Comparison of ENCODE assay signal across 1 cellular context in the genomic region with DNA sequence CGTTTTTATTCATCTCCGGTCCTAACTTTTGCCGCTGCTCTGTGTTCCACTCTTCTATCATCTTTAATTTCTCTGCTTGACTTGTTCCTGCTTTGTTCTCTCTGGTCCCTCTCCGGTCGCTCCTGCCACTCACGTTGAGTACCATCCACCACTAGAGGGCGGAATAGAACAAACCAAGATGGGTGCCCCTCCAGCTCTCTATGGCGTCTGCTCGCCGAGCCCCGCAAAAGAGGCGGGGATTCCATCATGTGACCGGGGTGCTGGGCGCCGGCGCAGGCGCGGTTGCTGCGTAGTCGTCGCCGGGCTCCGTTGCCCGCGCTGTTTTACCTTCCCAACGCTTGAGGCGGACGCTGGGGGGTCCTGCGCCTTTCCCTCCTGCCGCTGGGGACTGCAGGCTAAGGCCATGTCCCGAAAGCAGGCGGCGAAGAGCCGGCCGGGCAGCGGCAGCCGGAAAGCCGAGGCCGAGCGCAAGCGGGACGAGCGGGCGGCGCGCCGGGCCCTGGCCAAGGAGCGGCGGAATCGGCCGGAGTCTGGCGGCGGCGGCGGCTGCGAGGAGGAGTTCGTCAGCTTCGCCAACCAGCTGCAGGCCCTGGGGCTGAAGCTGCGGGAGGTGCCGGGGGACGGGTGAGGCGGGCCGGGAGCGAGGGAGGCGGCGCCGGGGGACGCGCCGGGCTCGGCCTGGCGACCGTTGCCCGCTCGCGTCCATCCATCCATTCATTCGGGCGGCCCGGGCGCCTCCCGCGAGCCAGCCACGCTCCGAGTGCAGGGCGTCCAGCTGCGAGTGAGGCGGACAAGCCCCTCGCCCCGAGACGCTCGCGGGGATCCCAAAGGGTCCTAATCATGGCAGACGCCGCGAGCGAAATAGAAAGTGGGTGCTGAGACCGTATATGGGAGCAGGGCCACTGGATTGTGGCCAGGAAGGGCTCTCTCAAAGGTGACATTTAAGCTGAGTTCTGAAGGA.
A peak's percentile ranks its signal among the peaks of the same experiment; 100 is the strongest.
TF ChIP-seq lines count a peak whose summit lies in the region.

A gene with protein sequence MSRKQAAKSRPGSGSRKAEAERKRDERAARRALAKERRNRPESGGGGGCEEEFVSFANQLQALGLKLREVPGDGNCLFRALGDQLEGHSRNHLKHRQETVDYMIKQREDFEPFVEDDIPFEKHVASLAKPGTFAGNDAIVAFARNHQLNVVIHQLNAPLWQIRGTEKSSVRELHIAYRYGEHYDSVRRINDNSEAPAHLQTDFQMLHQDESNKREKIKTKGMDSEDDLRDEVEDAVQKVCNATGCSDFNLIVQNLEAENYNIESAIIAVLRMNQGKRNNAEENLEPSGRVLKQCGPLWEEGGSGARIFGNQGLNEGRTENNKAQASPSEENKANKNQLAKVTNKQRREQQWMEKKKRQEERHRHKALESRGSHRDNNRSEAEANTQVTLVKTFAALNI (plus strand): TSS at position 285 of the 961 bp plus-strand sequence. CDS start 119 bp downstream, at position 404.

TF ChIP-seq in WTC11, 78 proteins besides CTCF, POLR2A, EP300 and RAD21 (continued from another document):
- TF ChIP-seq, protein P1, sequence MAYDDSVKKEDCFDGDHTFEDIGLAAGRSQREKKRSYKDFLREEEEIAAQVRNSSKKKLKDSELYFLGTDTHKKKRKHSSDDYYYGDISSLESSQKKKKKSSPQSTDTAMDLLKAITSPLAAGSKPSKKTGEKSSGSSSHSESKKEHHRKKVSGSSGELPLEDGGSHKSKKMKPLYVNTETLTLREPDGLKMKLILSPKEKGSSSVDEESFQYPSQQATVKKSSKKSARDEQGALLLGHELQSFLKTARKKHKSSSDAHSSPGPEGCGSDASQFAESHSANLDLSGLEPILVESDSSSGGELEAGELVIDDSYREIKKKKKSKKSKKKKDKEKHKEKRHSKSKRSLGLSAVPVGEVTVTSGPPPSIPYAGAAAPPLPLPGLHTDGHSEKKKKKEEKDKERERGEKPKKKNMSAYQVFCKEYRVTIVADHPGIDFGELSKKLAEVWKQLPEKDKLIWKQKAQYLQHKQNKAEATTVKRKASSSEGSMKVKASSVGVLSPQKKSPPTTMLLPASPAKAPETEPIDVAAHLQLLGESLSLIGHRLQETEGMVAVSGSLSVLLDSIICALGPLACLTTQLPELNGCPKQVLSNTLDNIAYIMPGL (CRISPR knock-in tag; IDR thresholded peaks at IDR 0.05), result peak; percentile 98
- TF ChIP-seq CBFB (CRISPR knock-in tag; IDR thresholded peaks at IDR 0.05; ENCODE audit: low read depth), result no peak
- no peak for TF ChIP-seq JUN (CRISPR knock-in tag; IDR thresholded peaks at IDR 0.05)
- TF ChIP-seq GABPB1 (CRISPR knock-in tag; IDR thresholded peaks at IDR 0.05), result peak; percentile 45; the same call in 1 of the 2 replicates
- TF ChIP-seq ZNF121 (CRISPR knock-in tag; IDR thresholded peaks at IDR 0.05), result peak; percentile 70
- TF ChIP-seq, protein P2, sequence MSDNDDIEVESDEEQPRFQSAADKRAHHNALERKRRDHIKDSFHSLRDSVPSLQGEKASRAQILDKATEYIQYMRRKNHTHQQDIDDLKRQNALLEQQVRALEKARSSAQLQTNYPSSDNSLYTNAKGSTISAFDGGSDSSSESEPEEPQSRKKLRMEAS (CRISPR knock-in tag; IDR thresholded peaks at IDR 0.05), result peak; percentile 73; the same call in 1 of the 2 replicates
- no peak for TF ChIP-seq NR1H2 (CRISPR knock-in tag; IDR thresholded peaks at IDR 0.05)
- TF ChIP-seq, protein P3, sequence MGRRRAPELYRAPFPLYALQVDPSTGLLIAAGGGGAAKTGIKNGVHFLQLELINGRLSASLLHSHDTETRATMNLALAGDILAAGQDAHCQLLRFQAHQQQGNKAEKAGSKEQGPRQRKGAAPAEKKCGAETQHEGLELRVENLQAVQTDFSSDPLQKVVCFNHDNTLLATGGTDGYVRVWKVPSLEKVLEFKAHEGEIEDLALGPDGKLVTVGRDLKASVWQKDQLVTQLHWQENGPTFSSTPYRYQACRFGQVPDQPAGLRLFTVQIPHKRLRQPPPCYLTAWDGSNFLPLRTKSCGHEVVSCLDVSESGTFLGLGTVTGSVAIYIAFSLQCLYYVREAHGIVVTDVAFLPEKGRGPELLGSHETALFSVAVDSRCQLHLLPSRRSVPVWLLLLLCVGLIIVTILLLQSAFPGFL (CRISPR knock-in tag; IDR thresholded peaks at IDR 0.05; ENCODE audit: borderline replicate concordance), result 0 out of 2 replicates have a peak, but pooled peaks have one; percentile 65
- TF ChIP-seq, protein P4, sequence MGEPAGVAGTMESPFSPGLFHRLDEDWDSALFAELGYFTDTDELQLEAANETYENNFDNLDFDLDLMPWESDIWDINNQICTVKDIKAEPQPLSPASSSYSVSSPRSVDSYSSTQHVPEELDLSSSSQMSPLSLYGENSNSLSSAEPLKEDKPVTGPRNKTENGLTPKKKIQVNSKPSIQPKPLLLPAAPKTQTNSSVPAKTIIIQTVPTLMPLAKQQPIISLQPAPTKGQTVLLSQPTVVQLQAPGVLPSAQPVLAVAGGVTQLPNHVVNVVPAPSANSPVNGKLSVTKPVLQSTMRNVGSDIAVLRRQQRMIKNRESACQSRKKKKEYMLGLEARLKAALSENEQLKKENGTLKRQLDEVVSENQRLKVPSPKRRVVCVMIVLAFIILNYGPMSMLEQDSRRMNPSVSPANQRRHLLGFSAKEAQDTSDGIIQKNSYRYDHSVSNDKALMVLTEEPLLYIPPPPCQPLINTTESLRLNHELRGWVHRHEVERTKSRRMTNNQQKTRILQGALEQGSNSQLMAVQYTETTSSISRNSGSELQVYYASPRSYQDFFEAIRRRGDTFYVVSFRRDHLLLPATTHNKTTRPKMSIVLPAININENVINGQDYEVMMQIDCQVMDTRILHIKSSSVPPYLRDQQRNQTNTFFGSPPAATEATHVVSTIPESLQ (CRISPR knock-in tag; IDR thresholded peaks at IDR 0.05), result no peak
- TF ChIP-seq NR3C1 (CRISPR knock-in tag; conservative IDR thresholded peaks at IDR 0.05; ENCODE audit: low read depth), result no peak
- TF ChIP-seq NFYB (CRISPR knock-in tag; conservative IDR thresholded peaks at IDR 0.05; ENCODE audit: low read depth), result no peak
- TF ChIP-seq, protein P5, sequence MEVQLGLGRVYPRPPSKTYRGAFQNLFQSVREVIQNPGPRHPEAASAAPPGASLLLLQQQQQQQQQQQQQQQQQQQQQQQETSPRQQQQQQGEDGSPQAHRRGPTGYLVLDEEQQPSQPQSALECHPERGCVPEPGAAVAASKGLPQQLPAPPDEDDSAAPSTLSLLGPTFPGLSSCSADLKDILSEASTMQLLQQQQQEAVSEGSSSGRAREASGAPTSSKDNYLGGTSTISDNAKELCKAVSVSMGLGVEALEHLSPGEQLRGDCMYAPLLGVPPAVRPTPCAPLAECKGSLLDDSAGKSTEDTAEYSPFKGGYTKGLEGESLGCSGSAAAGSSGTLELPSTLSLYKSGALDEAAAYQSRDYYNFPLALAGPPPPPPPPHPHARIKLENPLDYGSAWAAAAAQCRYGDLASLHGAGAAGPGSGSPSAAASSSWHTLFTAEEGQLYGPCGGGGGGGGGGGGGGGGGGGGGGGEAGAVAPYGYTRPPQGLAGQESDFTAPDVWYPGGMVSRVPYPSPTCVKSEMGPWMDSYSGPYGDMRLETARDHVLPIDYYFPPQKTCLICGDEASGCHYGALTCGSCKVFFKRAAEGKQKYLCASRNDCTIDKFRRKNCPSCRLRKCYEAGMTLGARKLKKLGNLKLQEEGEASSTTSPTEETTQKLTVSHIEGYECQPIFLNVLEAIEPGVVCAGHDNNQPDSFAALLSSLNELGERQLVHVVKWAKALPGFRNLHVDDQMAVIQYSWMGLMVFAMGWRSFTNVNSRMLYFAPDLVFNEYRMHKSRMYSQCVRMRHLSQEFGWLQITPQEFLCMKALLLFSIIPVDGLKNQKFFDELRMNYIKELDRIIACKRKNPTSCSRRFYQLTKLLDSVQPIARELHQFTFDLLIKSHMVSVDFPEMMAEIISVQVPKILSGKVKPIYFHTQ (CRISPR knock-in tag; IDR thresholded peaks at IDR 0.05), result no peak
- TF ChIP-seq, protein P6, sequence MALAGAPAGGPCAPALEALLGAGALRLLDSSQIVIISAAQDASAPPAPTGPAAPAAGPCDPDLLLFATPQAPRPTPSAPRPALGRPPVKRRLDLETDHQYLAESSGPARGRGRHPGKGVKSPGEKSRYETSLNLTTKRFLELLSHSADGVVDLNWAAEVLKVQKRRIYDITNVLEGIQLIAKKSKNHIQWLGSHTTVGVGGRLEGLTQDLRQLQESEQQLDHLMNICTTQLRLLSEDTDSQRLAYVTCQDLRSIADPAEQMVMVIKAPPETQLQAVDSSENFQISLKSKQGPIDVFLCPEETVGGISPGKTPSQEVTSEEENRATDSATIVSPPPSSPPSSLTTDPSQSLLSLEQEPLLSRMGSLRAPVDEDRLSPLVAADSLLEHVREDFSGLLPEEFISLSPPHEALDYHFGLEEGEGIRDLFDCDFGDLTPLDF (CRISPR knock-in tag; IDR thresholded peaks at IDR 0.05), result 0 out of 2 replicates have a peak, but pooled peaks have one; percentile 25
- 0 out of 2 replicates have a peak, but pooled peaks have one; percentile 19 for TF ChIP-seq ZNF317 (CRISPR knock-in tag; IDR thresholded peaks at IDR 0.05; ENCODE audit: borderline replicate concordance, low read depth)
- TF ChIP-seq SP1 (CRISPR knock-in tag; conservative IDR thresholded peaks at IDR 0.05), result peak; percentile 72
- TF ChIP-seq, protein P7, sequence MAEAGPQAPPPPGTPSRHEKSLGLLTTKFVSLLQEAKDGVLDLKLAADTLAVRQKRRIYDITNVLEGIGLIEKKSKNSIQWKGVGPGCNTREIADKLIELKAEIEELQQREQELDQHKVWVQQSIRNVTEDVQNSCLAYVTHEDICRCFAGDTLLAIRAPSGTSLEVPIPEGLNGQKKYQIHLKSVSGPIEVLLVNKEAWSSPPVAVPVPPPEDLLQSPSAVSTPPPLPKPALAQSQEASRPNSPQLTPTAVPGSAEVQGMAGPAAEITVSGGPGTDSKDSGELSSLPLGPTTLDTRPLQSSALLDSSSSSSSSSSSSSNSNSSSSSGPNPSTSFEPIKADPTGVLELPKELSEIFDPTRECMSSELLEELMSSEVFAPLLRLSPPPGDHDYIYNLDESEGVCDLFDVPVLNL (CRISPR knock-in tag; IDR thresholded peaks at IDR 0.05; ENCODE audit: borderline replicate concordance, low read depth), result peak; percentile 73; the same call in 1 of the 2 replicates
- peak; percentile 77 for TF ChIP-seq FOXK1 (CRISPR knock-in tag; IDR thresholded peaks at IDR 0.05)
- peak; percentile 96; the same call in 1 of the 2 replicates for TF ChIP-seq FOXP1 (CRISPR knock-in tag; IDR thresholded peaks at IDR 0.05; ENCODE audit: borderline replicate concordance)
- peak; percentile 74; the same call in 1 of the 2 replicates for TF ChIP-seq KAT7 (CRISPR knock-in tag; IDR thresholded peaks at IDR 0.05; ENCODE audit: borderline replicate concordance)
- TF ChIP-seq ATF1 (CRISPR knock-in tag; IDR thresholded peaks at IDR 0.05), result peak; percentile 31; the same call in 1 of the 2 replicates
- peak; percentile 86 for TF ChIP-seq CREM (CRISPR knock-in tag; IDR thresholded peaks at IDR 0.05)
- TF ChIP-seq, protein P8, sequence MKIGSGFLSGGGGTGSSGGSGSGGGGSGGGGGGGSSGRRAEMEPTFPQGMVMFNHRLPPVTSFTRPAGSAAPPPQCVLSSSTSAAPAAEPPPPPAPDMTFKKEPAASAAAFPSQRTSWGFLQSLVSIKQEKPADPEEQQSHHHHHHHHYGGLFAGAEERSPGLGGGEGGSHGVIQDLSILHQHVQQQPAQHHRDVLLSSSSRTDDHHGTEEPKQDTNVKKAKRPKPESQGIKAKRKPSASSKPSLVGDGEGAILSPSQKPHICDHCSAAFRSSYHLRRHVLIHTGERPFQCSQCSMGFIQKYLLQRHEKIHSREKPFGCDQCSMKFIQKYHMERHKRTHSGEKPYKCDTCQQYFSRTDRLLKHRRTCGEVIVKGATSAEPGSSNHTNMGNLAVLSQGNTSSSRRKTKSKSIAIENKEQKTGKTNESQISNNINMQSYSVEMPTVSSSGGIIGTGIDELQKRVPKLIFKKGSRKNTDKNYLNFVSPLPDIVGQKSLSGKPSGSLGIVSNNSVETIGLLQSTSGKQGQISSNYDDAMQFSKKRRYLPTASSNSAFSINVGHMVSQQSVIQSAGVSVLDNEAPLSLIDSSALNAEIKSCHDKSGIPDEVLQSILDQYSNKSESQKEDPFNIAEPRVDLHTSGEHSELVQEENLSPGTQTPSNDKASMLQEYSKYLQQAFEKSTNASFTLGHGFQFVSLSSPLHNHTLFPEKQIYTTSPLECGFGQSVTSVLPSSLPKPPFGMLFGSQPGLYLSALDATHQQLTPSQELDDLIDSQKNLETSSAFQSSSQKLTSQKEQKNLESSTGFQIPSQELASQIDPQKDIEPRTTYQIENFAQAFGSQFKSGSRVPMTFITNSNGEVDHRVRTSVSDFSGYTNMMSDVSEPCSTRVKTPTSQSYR (CRISPR knock-in tag; IDR thresholded peaks at IDR 0.05), result no peak
- TF ChIP-seq ZNF671 (CRISPR knock-in tag; IDR thresholded peaks at IDR 0.05), result no peak
- TF ChIP-seq, protein P9, sequence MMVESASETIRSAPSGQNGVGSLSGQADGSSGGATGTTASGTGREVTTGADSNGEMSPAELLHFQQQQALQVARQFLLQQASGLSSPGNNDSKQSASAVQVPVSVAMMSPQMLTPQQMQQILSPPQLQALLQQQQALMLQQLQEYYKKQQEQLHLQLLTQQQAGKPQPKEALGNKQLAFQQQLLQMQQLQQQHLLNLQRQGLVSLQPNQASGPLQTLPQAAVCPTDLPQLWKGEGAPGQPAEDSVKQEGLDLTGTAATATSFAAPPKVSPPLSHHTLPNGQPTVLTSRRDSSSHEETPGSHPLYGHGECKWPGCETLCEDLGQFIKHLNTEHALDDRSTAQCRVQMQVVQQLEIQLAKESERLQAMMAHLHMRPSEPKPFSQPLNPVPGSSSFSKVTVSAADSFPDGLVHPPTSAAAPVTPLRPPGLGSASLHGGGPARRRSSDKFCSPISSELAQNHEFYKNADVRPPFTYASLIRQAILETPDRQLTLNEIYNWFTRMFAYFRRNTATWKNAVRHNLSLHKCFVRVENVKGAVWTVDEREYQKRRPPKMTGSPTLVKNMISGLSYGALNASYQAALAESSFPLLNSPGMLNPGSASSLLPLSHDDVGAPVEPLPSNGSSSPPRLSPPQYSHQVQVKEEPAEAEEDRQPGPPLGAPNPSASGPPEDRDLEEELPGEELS (CRISPR knock-in tag; IDR thresholded peaks at IDR 0.05), result peak; percentile 47; the same call in 1 of the 2 replicates
- TF ChIP-seq, protein P10, sequence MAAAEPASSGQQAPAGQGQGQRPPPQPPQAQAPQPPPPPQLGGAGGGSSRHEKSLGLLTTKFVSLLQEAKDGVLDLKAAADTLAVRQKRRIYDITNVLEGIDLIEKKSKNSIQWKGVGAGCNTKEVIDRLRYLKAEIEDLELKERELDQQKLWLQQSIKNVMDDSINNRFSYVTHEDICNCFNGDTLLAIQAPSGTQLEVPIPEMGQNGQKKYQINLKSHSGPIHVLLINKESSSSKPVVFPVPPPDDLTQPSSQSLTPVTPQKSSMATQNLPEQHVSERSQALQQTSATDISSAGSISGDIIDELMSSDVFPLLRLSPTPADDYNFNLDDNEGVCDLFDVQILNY (CRISPR knock-in tag; IDR thresholded peaks at IDR 0.05), result peak; percentile 84
- TF ChIP-seq ZNF219 (CRISPR knock-in tag; IDR thresholded peaks at IDR 0.05; ENCODE audit: borderline replicate concordance), result 0 out of 2 replicates have a peak, but pooled peaks have one; percentile 10
- peak; percentile 39; the same call in 1 of the 2 replicates for TF ChIP-seq ZNF423 (CRISPR knock-in tag; IDR thresholded peaks at IDR 0.05)
- TF ChIP-seq, protein P11, sequence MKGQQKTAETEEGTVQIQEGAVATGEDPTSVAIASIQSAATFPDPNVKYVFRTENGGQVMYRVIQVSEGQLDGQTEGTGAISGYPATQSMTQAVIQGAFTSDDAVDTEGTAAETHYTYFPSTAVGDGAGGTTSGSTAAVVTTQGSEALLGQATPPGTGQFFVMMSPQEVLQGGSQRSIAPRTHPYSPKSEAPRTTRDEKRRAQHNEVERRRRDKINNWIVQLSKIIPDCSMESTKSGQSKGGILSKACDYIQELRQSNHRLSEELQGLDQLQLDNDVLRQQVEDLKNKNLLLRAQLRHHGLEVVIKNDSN (CRISPR knock-in tag; IDR thresholded peaks at IDR 0.05), result peak; percentile 98
TF ChIP-seq in WTC11: peak in this region for 31.
